Comparison of ENCODE assay signal across 29 cellular contexts in the genomic region with DNA sequence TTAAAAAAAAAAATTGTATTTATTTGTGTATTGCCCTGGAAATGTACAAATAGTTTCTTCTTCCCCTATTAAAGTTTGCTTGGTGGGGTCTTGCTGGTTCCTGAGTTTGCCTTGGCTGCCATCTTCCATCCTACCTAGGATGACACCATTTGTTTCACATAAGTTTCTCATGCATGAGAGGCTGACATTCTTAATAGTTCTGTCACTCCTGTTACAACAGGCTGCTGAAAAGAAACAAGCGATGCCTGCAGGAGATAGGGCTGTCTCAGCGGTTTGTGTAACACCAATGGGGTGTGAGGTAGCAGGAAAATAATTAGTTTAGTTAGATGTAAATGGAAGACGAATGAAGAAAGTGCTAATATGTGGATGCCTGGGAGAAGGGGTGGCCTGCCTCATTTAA.
"Had no signal": no experiment of that assay in that cellular context is flagged by ENCODE, and none has a peak within 500 bp of the region (broad histone marks: within the 10 kb centered on the region; RNA-seq: fewer than 3 reads in every experiment).

No MANE protein-coding gene starts in this region.

- DNase-seq: stimulated activated CD4-positive, alpha-beta T cell treated with anti-CD3 and anti-CD28 coated beads, Interleukin-2, amount 100 ng/mL, for 48 hours; stimulated activated CD4-positive, alpha-beta T cell treated with anti-CD3 and anti-CD28 coated beads, Interleukin-4, amount 100 ng/mL, for 1 hour; stimulated activated CD4-positive, alpha-beta T cell treated with anti-CD3 and anti-CD28 coated beads, Interleukin-4, amount 100 ng/mL, for 24 hours; stimulated activated CD4-positive, alpha-beta T cell treated with anti-CD3 and anti-CD28 coated beads, Interleukin-4, amount 100 ng/mL, for 4 hours; stimulated activated CD8-positive, alpha-beta memory T cell treated with anti-CD3 and anti-CD28 coated beads, Interleukin-4, amount 100 ng/mL, for 48 hours; stimulated activated naive B cell treated with anti-CD40 and anti-IgM and Interleukin-4, amounts not matched to agents 10 μg/mL and 1 μg/mL and 100 μg/mL, for 72 hours; stimulated activated naive CD4-positive, alpha-beta T cell; stimulated activated naive CD4-positive, alpha-beta T cell treated with Interleukin-2 at 50 U/mL for 16 hours; stimulated activated naive CD8-positive, alpha-beta T cell treated with anti-CD3 and anti-CD28 coated beads, Interleukin-15, amount 100 ng/mL, for 72 hours; stimulated activated naive CD8-positive, alpha-beta T cell treated with anti-CD3 and anti-CD28 coated beads, Interleukin-15, Interleukin-2, amounts not matched to agents 100 U/mL and 50 U/mL, for 24 hours; stomach; substantia nigra; testis; thyroid gland; tibial artery; transverse colon; trophoblast cell; upper lobe of left lung; upper lobe of right lung; uterus had no signal

- H3K36me3 Mint-ChIP-seq: stimulated activated effector memory CD8-positive, alpha-beta T cell treated with anti-CD3 and anti-CD28 coated beads, Interleukin-12 subunit alpha, Interleukin-12 subunit beta, amount 100 ng/mL, for 72 hours; stimulated activated memory B cell treated with anti-CD40 and anti-IgM and Interleukin-4, amounts not matched to agents 10 μg/mL and 1 μg/mL and 100 μg/mL, for 72 hours; stimulated activated naive B cell treated with anti-CD40 and anti-IgM and Interleukin-4, amounts not matched to agents 10 μg/mL and 1 μg/mL and 100 μg/mL, for 72 hours; type B pancreatic cell had no signal

- H3K27me3 ChIP-seq: suprapubic skin, testis, thyroid gland, tibial artery, tibial nerve, transverse colon, upper lobe of left lung, upper lobe of right lung, uterus, vagina had no signal

- H3K4me3 ChIP-seq: stomach, suprapubic skin, testis, thoracic aorta, thyroid gland, tibial artery, tibial nerve, transverse colon, upper lobe of left lung, upper lobe of right lung, uterus, vagina had no signal

- H3K36me3 ChIP-seq: stomach, suprapubic skin, thoracic aorta, thyroid gland, tibial artery, tibial nerve, transverse colon, upper lobe of left lung, upper lobe of right lung, uterus, vagina had no signal

- FAIRE-seq: urothelium cell line had no signal

- H3K27me3 Mint-ChIP-seq: stimulated activated memory B cell treated with anti-CD40 and anti-IgM and Interleukin-4, amounts not matched to agents 10 μg/mL and 1 μg/mL and 100 μg/mL, for 72 hours; stimulated activated naive B cell treated with anti-CD40 and anti-IgM and Interleukin-4, amounts not matched to agents 10 μg/mL and 1 μg/mL and 100 μg/mL, for 72 hours; stimulated activated naive CD8-positive, alpha-beta T cell treated with anti-CD3 and anti-CD28 coated beads, Interleukin-15, amount 100 ng/mL, for 72 hours; stimulated activated naive CD8-positive, alpha-beta T cell treated with anti-CD3 and anti-CD28 coated beads, Interleukin-15, Interleukin-2, amounts not matched to agents 100 ng/mL and 50 ng/mL, for 24 hours; type B pancreatic cell had no signal

- H3K4me1 Mint-ChIP-seq: stimulated activated effector memory CD8-positive, alpha-beta T cell treated with anti-CD3 and anti-CD28 coated beads, Interleukin-12 subunit alpha, Interleukin-12 subunit beta, amount 100 ng/mL, for 72 hours; stimulated activated memory B cell treated with anti-CD40 and anti-IgM and Interleukin-4, amounts not matched to agents 10 μg/mL and 1 μg/mL and 100 μg/mL, for 72 hours; stimulated activated naive B cell treated with anti-CD40 and anti-IgM and Interleukin-4, amounts not matched to agents 10 μg/mL and 1 μg/mL and 100 μg/mL, for 72 hours; stimulated activated naive CD8-positive, alpha-beta T cell treated with anti-CD3 and anti-CD28 coated beads, Interleukin-15, amount 100 ng/mL, for 72 hours had no signal

- H3K4me3 Mint-ChIP-seq: stimulated activated effector memory CD8-positive, alpha-beta T cell treated with anti-CD3 and anti-CD28 coated beads, Interleukin-12 subunit alpha, Interleukin-12 subunit beta, amount 100 ng/mL, for 72 hours; stimulated activated memory B cell treated with anti-CD40 and anti-IgM and Interleukin-4, amounts not matched to agents 10 μg/mL and 1 μg/mL and 100 μg/mL, for 72 hours; stimulated activated naive B cell treated with anti-CD40 and anti-IgM and Interleukin-4, amounts not matched to agents 10 μg/mL and 1 μg/mL and 100 μg/mL, for 72 hours; stimulated activated naive CD8-positive, alpha-beta T cell treated with anti-CD3 and anti-CD28 coated beads, Interleukin-15, amount 100 ng/mL, for 72 hours; stimulated activated naive CD8-positive, alpha-beta T cell treated with anti-CD3 and anti-CD28 coated beads, Interleukin-15, Interleukin-2, amounts not matched to agents 100 ng/mL and 50 ng/mL, for 24 hours; type B pancreatic cell had no signal

- H3K27ac ChIP-seq: stomach, suprapubic skin, testis, thoracic aorta, thyroid gland, tibial artery, tibial nerve, transverse colon, upper lobe of left lung, upper lobe of right lung, uterus, vagina had no signal

- ATAC-seq: stimulated activated effector memory CD8-positive, alpha-beta T cell treated with anti-CD3 and anti-CD28 coated beads, Interleukin-12 subunit alpha, Interleukin-12 subunit beta, amount 100 ng/mL, for 72 hours; stimulated activated memory B cell treated with anti-CD40 and anti-IgM and Interleukin-4, amounts not matched to agents 10 μg/mL and 1 μg/mL and 100 μg/mL, for 72 hours; stimulated activated naive B cell treated with anti-CD40 and anti-IgM and Interleukin-4, amounts not matched to agents 10 μg/mL and 1 μg/mL and 100 μg/mL, for 72 hours; stimulated activated naive CD8-positive, alpha-beta T cell treated with anti-CD3 and anti-CD28 coated beads, Interleukin-15, amount 100 ng/mL, for 72 hours; stimulated activated naive CD8-positive, alpha-beta T cell treated with anti-CD3 and anti-CD28 coated beads, Interleukin-15, Interleukin-2, amounts not matched to agents 100 U/mL and 50 U/mL, for 24 hours; upper lobe of right lung had no signal

- H3K4me1 ChIP-seq: stomach, suprapubic skin, testis, thyroid gland, tibial artery, tibial nerve, transverse colon, upper lobe of left lung, upper lobe of right lung, uterus, vagina had no signal

- H3K9me3 ChIP-seq: suprapubic skin, testis, thoracic aorta, thyroid gland, tibial artery, tibial nerve, transverse colon, upper lobe of left lung, upper lobe of right lung, uterus, vagina had no signal

- H3K9me3 Mint-ChIP-seq: type B pancreatic cell had no signal

- H3K27ac Mint-ChIP-seq: stimulated activated effector memory CD8-positive, alpha-beta T cell treated with anti-CD3 and anti-CD28 coated beads, Interleukin-12 subunit alpha, Interleukin-12 subunit beta, amount 100 ng/mL, for 72 hours; stimulated activated memory B cell treated with anti-CD40 and anti-IgM and Interleukin-4, amounts not matched to agents 10 μg/mL and 1 μg/mL and 100 μg/mL, for 72 hours; stimulated activated naive B cell treated with anti-CD40 and anti-IgM and Interleukin-4, amounts not matched to agents 10 μg/mL and 1 μg/mL and 100 μg/mL, for 72 hours; stimulated activated naive CD8-positive, alpha-beta T cell treated with anti-CD3 and anti-CD28 coated beads, Interleukin-15, amount 100 ng/mL, for 72 hours; stimulated activated naive CD8-positive, alpha-beta T cell treated with anti-CD3 and anti-CD28 coated beads, Interleukin-15, Interleukin-2, amounts not matched to agents 100 ng/mL and 50 ng/mL, for 24 hours; type B pancreatic cell had no signal
